Comparison of ENCODE assay signal across 9 cellular contexts in the genomic region with DNA sequence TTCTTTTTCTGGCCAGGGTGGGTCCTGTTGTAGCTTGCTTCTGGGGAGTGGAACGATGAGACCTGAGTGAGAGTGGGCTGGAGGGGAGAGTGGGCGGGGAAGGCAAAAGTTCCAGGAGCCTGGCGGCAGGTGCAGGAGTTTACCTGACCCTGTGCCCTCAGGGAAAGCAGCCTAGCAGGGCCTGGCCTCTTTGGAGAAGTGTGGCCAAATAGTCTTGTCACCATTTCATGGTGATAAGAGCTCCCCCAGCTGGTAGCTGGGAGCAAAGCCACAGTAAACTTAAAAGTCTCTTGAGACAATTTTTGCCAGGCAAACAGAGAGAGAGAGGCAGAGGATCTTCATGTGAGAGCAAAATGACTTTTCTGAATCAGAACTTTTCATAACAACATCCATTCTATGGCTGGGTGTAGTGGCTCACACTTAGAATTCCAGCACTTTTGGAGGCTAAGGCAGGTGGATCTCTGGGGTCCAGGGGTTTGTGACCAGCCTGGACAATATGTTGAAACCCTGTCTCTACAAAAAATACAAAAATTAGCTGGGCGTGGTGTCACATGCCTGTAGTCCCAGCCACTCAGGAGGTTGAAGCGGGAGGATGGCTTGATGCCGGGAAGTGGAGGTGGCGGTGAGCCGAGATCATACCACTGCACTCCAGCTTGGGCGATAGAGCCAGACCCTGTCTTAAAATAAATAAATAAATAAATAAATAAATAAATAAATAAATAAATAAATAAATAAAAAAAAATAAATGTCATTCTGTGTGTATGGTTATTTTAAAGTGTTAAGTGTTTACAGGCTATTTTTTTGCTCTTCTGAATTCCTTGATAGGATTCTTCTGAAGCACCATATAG.
DNase-seq lines count a peak whose midpoint lies in the region; ATAC-seq and TF ChIP-seq lines count a peak whose summit lies in the region.
"Had no signal": no experiment of that assay in that cellular context is flagged by ENCODE, and none has a peak within 500 bp of the region (broad histone marks: within the 10 kb centered on the region; RNA-seq: fewer than 3 reads in every experiment).

No MANE protein-coding gene starts in this region.

- no peaks in the 10 kb centered on the region for H3K27me3 Mint-ChIP-seq in activated T-helper 1 cell treated with anti-CD3 and anti-CD28 coated beads, Interleukin-12 subunit alpha, Interleukin-12 subunit beta, Interleukin-2, Interleukin-4 antibody, amounts not matched to agents 30 ng/mL and 10 ng/mL and 1 ng/mL, durations not matched to agents 14 hours and 24 hours and 36 hours (ENCODE audit: insufficient read depth)
- H3K27me3 Mint-ChIP-seq: activated naive CD8-positive, alpha-beta T cell had no signal

- peak overlapping the region; percentile 0 for H3K27ac Mint-ChIP-seq in activated T-helper 1 cell treated with anti-CD3 and anti-CD28 coated beads, Interleukin-12 subunit alpha, Interleukin-12 subunit beta, Interleukin-2, Interleukin-4 antibody, amounts not matched to agents 30 ng/mL and 10 ng/mL and 1 ng/mL, durations not matched to agents 14 hours and 24 hours and 36 hours
- H3K27ac Mint-ChIP-seq: activated naive CD8-positive, alpha-beta T cell had no signal

- peaks cover 7% of the 10 kb centered on the region for H3K4me1 Mint-ChIP-seq in activated T-helper 1 cell treated with anti-CD3 and anti-CD28 coated beads, Interleukin-12 subunit alpha, Interleukin-12 subunit beta, Interleukin-2, Interleukin-4 antibody, amounts not matched to agents 30 ng/mL and 10 ng/mL and 1 ng/mL, durations not matched to agents 14 hours and 24 hours and 36 hours (ENCODE audit: low read depth)

- H3K4me3 Mint-ChIP-seq in activated T-helper 1 cell treated with anti-CD3 and anti-CD28 coated beads, Interleukin-12 subunit alpha, Interleukin-12 subunit beta, Interleukin-2, Interleukin-4 antibody, amounts not matched to agents 30 ng/mL and 10 ng/mL and 1 ng/mL, durations not matched to agents 14 hours and 24 hours and 36 hours, result no peak overlapping the region
- H3K4me3 Mint-ChIP-seq: activated naive CD8-positive, alpha-beta T cell had no signal

- intact Hi-C loops in activated T-helper 1 cell treated with anti-CD3 and anti-CD28 coated beads, Interleukin-12 subunit alpha, Interleukin-12 subunit beta, Interleukin-2, Interleukin-4 antibody, amounts not matched to agents 30 ng/mL and 10 ng/mL and 1 ng/mL, durations not matched to agents 14 hours and 24 hours and 36 hours (cut with micrococcal nuclease), result loop anchor here (1.0 to 5.0 kb wide), 7 partner anchors 66 to 267 kb away; no protein-coding TSS in a partner anchor

- no peak overlapping the region for H3K4me3 ChIP-seq in fibroblast of the aortic adventitia (ENCODE audit: low read depth, low read length)

- TF ChIP-seq CTCF in fibroblast of the aortic adventitia (IDR thresholded peaks at IDR 0.05; ENCODE audit: insufficient read depth, low read length), result peak; percentile 84

- ATAC-seq in GM21717 (IDR thresholded peaks at IDR 0.05; ENCODE audit: unreplicated experiment), result peak; percentile 69

- no peaks in the 10 kb centered on the region for H3K36me3 Mint-ChIP-seq in activated T-helper 1 cell treated with anti-CD3 and anti-CD28 coated beads, Interleukin-12 subunit alpha, Interleukin-12 subunit beta, Interleukin-2, Interleukin-4 antibody, amounts not matched to agents 30 ng/mL and 10 ng/mL and 1 ng/mL, durations not matched to agents 14 hours and 24 hours and 36 hours (ENCODE audit: low read depth)

- DNase-seq in D341Med (ENCODE audit: low spot score) (peak; percentile 73), LoVo (ENCODE audit: low spot score) (peak; percentile 78), RKO (ENCODE audit: low spot score) (peak; percentile 78), fibroblast of the aortic adventitia (ENCODE audit: low read depth) (peak; percentile 88), non-pigmented ciliary epithelial cell (ENCODE audit: low read depth) (peak; percentile 38), superior temporal gyrus (ENCODE audit: extremely low spot score) (peak; percentile 83)
- peak; percentile 59 for DNase-seq in activated T-helper 1 cell treated with anti-CD3 and anti-CD28 coated beads, Interleukin-12 subunit alpha, Interleukin-12 subunit beta, Interleukin-2, Interleukin-4 antibody, amounts not matched to agents 30 ng/mL and 10 ng/mL and 1 ng/mL, durations not matched to agents 14 hours and 24 hours and 36 hours (ENCODE audit: low spot score)

- H3K9me3 Mint-ChIP-seq in activated T-helper 1 cell treated with anti-CD3 and anti-CD28 coated beads, Interleukin-12 subunit alpha, Interleukin-12 subunit beta, Interleukin-2, Interleukin-4 antibody, amounts not matched to agents 30 ng/mL and 10 ng/mL and 1 ng/mL, durations not matched to agents 14 hours and 24 hours and 36 hours, result no peaks in the 10 kb centered on the region

Comparison
In these comparisons a context has a peak if more than half of its experiments do, and no peak if none do; other contexts are left out.
1. DNase-seq: peak in every context shown above with its lines; median percentile 88 in fibroblast of the aortic adventitia; 83 in superior temporal gyrus; 78 in LoVo; 78 in RKO; 73 in D341Med; 59 in activated T-helper 1 cell treated with anti-CD3 and anti-CD28 coated beads, Interleukin-12 subunit alpha, Interleukin-12 subunit beta, Interleukin-2, Interleukin-4 antibody, amounts not matched to agents 30 ng/mL and 10 ng/mL and 1 ng/mL, durations not matched to agents 14 hours and 24 hours and 36 hours; 38 in non-pigmented ciliary epithelial cell.